In the genomic region with DNA sequence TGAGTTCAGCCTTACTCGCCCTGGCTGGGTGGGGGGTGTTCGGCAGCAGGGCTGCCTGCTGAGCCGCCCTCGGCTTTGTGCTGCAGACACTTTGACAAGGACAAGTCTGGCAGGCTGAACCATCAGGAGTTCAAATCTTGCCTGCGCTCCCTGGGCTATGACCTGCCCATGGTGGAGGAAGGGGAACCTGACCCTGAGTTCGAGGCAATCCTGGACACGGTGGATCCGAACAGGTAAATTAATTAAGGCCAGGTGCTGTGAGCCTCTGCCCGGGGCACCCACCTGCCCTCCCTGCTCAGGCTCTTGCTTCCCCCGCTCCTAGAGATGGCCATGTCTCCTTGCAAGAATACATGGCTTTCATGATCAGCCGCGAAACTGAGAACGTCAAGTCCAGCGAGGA, we compare ENCODE assay signal across 1 cellular context.
TF ChIP-seq lines count a peak whose summit lies in the region.

No MANE protein-coding gene starts in this region.

TF ChIP-seq in HepG2, 621 proteins besides CTCF, POLR2A, EP300 and RAD21:
- TF ChIP-seq AKAP8 (CRISPR knock-in tag; IDR thresholded peaks at IDR 0.05) (no peak), THYN1 (CRISPR knock-in tag; IDR thresholded peaks at IDR 0.05; ENCODE audit: borderline replicate concordance, low read depth) (no peak), POLR2G (IDR thresholded peaks at IDR 0.05; ENCODE audit: low read depth, low read length) (0 out of 2 replicates have a peak, but pooled peaks have one; percentile 3)
